Comparison of ENCODE assay signal across 23 cellular contexts in the genomic region with DNA sequence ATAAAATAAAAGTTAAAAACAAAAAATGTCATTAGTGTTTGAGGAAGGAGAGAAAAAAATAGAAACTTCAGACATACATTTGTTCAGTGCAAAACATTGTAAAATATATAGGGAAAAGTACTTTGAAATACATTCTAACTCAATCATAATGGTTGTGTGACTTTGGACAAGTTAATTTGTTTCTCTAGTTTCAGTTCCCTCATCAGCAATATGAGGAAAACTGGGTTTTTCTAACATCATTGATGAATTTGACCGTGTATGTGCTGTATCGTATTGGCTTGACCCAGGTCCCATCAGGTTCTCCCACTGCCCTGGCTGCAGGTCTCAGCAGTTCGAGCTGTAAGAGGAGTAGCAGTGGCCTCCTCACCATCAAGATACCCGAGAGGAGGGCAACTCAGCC.
"Had no signal": no experiment of that assay in that cellular context is flagged by ENCODE, and none has a peak within 500 bp of the region (broad histone marks: within the 10 kb centered on the region; RNA-seq: fewer than 3 reads in every experiment).

No MANE protein-coding gene starts in this region.

- H3K36me3 ChIP-seq: brain microvascular endothelial cell, colonic mucosa, thyroid gland had no signal

- H3K27ac Mint-ChIP-seq: activated CD4-positive, alpha-beta T cell treated with anti-CD3 and anti-CD28 coated beads, Interleukin-2, amount 10 ng/mL, durations not matched to agents 7 days and 5 days; activated CD8-positive, alpha-beta T cell treated with anti-CD3 and anti-CD28 coated beads, Interleukin-2, amount 10 ng/mL, durations not matched to agents 7 days and 5 days; activated naive CD4-positive, alpha-beta T cell treated with anti-CD3 and anti-CD28 coated beads for 36 hours; endodermal cell; mesothelial cell of epicardium; nephron had no signal

- H3K9me3 Mint-ChIP-seq: activated CD4-positive, alpha-beta T cell treated with anti-CD3 and anti-CD28 coated beads, Interleukin-2, amount 10 ng/mL, durations not matched to agents 7 days and 5 days; activated naive CD4-positive, alpha-beta T cell treated with anti-CD3 and anti-CD28 coated beads for 36 hours; activated T-cell treated with anti-CD3 and anti-CD28 coated beads, Interleukin-2, amount 50 U/mL, for 4 hours; central memory CD8-positive, alpha-beta T cell; endodermal cell had no signal

- H3K4me3 Mint-ChIP-seq: activated CD4-positive, alpha-beta T cell treated with anti-CD3 and anti-CD28 coated beads, Interleukin-2, amount 10 ng/mL, durations not matched to agents 7 days and 5 days; activated CD8-positive, alpha-beta T cell treated with anti-CD3 and anti-CD28 coated beads, Interleukin-2, amount 10 ng/mL, durations not matched to agents 7 days and 5 days; activated naive CD4-positive, alpha-beta T cell treated with anti-CD3 and anti-CD28 coated beads for 36 hours; activated T-cell treated with anti-CD3 and anti-CD28 coated beads, Interleukin-2, amount 50 U/mL, for 4 hours; central memory CD8-positive, alpha-beta T cell; endodermal cell; mesothelial cell of epicardium; nephron had no signal

- H3K4me1 Mint-ChIP-seq: activated CD4-positive, alpha-beta T cell treated with anti-CD3 and anti-CD28 coated beads, Interleukin-2, amount 10 ng/mL, durations not matched to agents 7 days and 5 days; central memory CD8-positive, alpha-beta T cell had no signal

- H3K27me3 Mint-ChIP-seq: central memory CD8-positive, alpha-beta T cell had no signal

- H3K4me3 ChIP-seq: colonic mucosa, lung, thyroid gland had no signal

- FAIRE-seq: keratinocyte had no signal

- DNase-seq: activated CD4-positive, alpha-beta T cell treated with anti-CD3 and anti-CD28 coated beads, Interleukin-2, amount 10 ng/mL, durations not matched to agents 7 days and 5 days; activated CD8-positive, alpha-beta T cell treated with anti-CD3 and anti-CD28 coated beads, Interleukin-2, amount 10 ng/mL, durations not matched to agents 7 days and 5 days; activated naive CD4-positive, alpha-beta T cell treated with anti-CD3 and anti-CD28 coated beads for 36 hours; activated T-cell treated with anti-CD3 and anti-CD28 coated beads, Interleukin-2, amount 50 U/mL, for 4 hours; anterior cingulate cortex; brain microvascular endothelial cell; colonic mucosa; endodermal cell; foreskin fibroblast; glutamatergic neuron; hippocampal formation; retina; stimulated activated naive CD4-positive, alpha-beta T cell treated with Interleukin-2 at 50 U/mL for 16 hours; T1000; thyroid gland had no signal

- H3K4me1 ChIP-seq: colonic mucosa, thyroid gland had no signal

- H3K27me3 ChIP-seq: brain microvascular endothelial cell, colonic mucosa, thyroid gland had no signal

- H3K27ac ChIP-seq: brain microvascular endothelial cell, colonic mucosa, epithelial cell of prostate, thyroid gland had no signal

- ATAC-seq: activated CD4-positive, CD25-positive, alpha-beta regulatory T cell treated with anti-CD3 and anti-CD28 coated beads, Interleukin-2, amount 50 U/mL, for 24 hours; activated CD8-positive, alpha-beta T cell treated with anti-CD3 and anti-CD28 coated beads, Interleukin-2, amount 10 ng/mL, durations not matched to agents 7 days and 5 days; activated T-cell treated with anti-CD3 and anti-CD28 coated beads, Interleukin-2, amount 50 U/mL, for 4 hours; left lobe of liver had no signal

- H3K9me3 ChIP-seq: colonic mucosa, thyroid gland had no signal
